Comparison of ENCODE assay signal across 8 cellular contexts in the genomic region with DNA sequence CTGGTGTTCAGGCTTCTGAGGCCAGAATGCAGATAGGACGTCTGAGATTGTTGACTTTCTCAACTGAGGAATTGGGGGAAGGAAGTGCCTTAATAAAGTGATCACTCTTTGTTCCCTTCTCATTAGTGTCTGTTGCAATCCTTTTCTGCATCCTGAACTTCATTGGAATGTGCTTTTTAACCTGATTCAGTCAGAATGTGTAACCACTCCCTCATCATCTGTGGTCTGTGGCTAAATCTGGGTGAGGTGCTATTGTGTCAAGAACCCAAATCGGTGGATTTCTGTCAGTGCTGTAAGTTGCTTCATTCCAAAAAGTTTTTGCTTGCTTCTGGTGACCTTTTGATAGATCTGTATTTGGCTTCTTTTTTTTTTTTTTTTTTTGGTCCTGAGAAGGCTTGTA. TPM values are rescaled to one million over a fixed set of nuclear protein-coding genes. Genes with fewer than 3 reads are reported as not detected.
DNase-seq lines count a peak whose midpoint lies in the region; ATAC-seq and TF ChIP-seq lines count a peak whose summit lies in the region.

No MANE protein-coding gene starts in this region.

- no peak overlapping the region for H3K4me3 ChIP-seq in SJSA1
- H3K4me3 ChIP-seq in vagina, result no peak overlapping the region
- no peak overlapping the region for H3K4me3 ChIP-seq in esophagus muscularis mucosa

- H3K4me1 ChIP-seq in SJSA1 (replicated peaks) (peaks cover 34% of the 10 kb centered on the region), vagina (peaks cover 24% of the 10 kb centered on the region), esophagus muscularis mucosa (peaks cover 21 to 33% (median 28%) of the 10 kb centered on the region in 4 donors)

- H3K27ac Mint-ChIP-seq in activated T-cell treated with anti-CD3 and anti-CD28 coated beads, Interleukin-2, amount 50 U/mL, for 72 hours, result peak overlapping the region; percentile 44
- peak overlapping the region; percentile 81 for H3K27ac Mint-ChIP-seq in stimulated activated naive CD8-positive, alpha-beta T cell treated with anti-CD3 and anti-CD28 coated beads, Interleukin-15, Interleukin-2, amounts not matched to agents 100 ng/mL and 50 ng/mL, for 24 hours

- H3K9me3 ChIP-seq in SJSA1 (replicated peaks), result no peaks in the 10 kb centered on the region
- no peaks in the 10 kb centered on the region for H3K9me3 ChIP-seq in vagina
- H3K9me3 ChIP-seq in esophagus muscularis mucosa, result no peaks in the 10 kb centered on the region

- DNase-seq in activated T-cell treated with anti-CD3 and anti-CD28 coated beads, Interleukin-2, amount 50 U/mL, for 72 hours, result peak; percentile 44 to 45
- no peak for DNase-seq in activated T-cell treated with anti-CD3 and anti-CD28 coated beads for 4 hours
- peak in 1 of 2 experiments; percentile 53 for DNase-seq in SJSA1 (ENCODE audit: low read depth in 1 of 2, low spot score in 2 of 2)
- DNase-seq in vagina (ENCODE audit: extremely low spot score in 2 of 2), result no peak
- DNase-seq in esophagus muscularis mucosa (ENCODE audit: extremely low spot score), result no peak
- DNase-seq in HK-2 (ENCODE audit: unreplicated experiment), result no peak

- 31% methylated on average over 2 of the region's 2 CpGs for WGBS in esophagus muscularis mucosa

- peak overlapping the region; percentile 42 to 44 for H3K4me3 Mint-ChIP-seq in activated T-cell treated with anti-CD3 and anti-CD28 coated beads, Interleukin-2, amount 50 U/mL, for 72 hours
- peak overlapping the region; percentile 2 for H3K4me3 Mint-ChIP-seq in stimulated activated naive CD8-positive, alpha-beta T cell treated with anti-CD3 and anti-CD28 coated beads, Interleukin-15, Interleukin-2, amounts not matched to agents 100 ng/mL and 50 ng/mL, for 24 hours

- peaks cover 97% of the 10 kb centered on the region for H3K36me3 ChIP-seq in SJSA1
- peaks cover 7 to 74% of the 10 kb centered on the region in 2 donors for H3K36me3 ChIP-seq in vagina
- H3K36me3 ChIP-seq in esophagus muscularis mucosa, result peaks cover 65 to 92% (median 81%) of the 10 kb centered on the region in 4 donors

- peak; percentile 46 to 57 for ATAC-seq in activated T-cell treated with anti-CD3 and anti-CD28 coated beads, Interleukin-2, amount 50 U/mL, for 72 hours (replicated peaks in 1 of 2)
- peak; percentile 32 for ATAC-seq in esophagus mucosa

- H3K27me3 ChIP-seq in SJSA1 (replicated peaks) (no peaks in the 10 kb centered on the region), vagina (no peaks in the 10 kb centered on the region), esophagus muscularis mucosa (no peaks in the 10 kb centered on the region)

- peaks cover 71% of the 10 kb centered on the region for H3K4me1 Mint-ChIP-seq in activated T-cell treated with anti-CD3 and anti-CD28 coated beads, Interleukin-2, amount 50 U/mL, for 72 hours (ENCODE audit: low read depth)
- H3K4me1 Mint-ChIP-seq in stimulated activated naive CD8-positive, alpha-beta T cell treated with anti-CD3 and anti-CD28 coated beads, Interleukin-15, Interleukin-2, amounts not matched to agents 100 ng/mL and 50 ng/mL, for 24 hours (ENCODE audit: low read depth), result peaks cover 64% of the 10 kb centered on the region

- TF ChIP-seq CTCF in vagina (IDR thresholded peaks at IDR 0.05), result no peak
- no peak for TF ChIP-seq CTCF in esophagus muscularis mucosa (IDR thresholded peaks at IDR 0.05)

- TF ChIP-seq POLR2A in vagina (IDR thresholded peaks at IDR 0.05), result no peak
- TF ChIP-seq POLR2A in esophagus muscularis mucosa (IDR thresholded peaks at IDR 0.05; ENCODE audit: low read depth), result no peak

- peak overlapping the region; percentile 28 for H3K27ac ChIP-seq in SJSA1
- no peak overlapping the region for H3K27ac ChIP-seq in vagina
- H3K27ac ChIP-seq in esophagus muscularis mucosa (replicated peaks in 1 of 4), result peak overlapping the region in 2 of 4 donors; percentile 6 to 54

- no peak for TF ChIP-seq EP300 in esophagus muscularis mucosa (IDR thresholded peaks at IDR 0.05)

- no peaks in the 10 kb centered on the region for H3K27me3 Mint-ChIP-seq in activated T-cell treated with anti-CD3 and anti-CD28 coated beads, Interleukin-2, amount 50 U/mL, for 72 hours (ENCODE audit: low read depth)
- H3K27me3 Mint-ChIP-seq in stimulated activated naive CD8-positive, alpha-beta T cell treated with anti-CD3 and anti-CD28 coated beads, Interleukin-15, Interleukin-2, amounts not matched to agents 100 ng/mL and 50 ng/mL, for 24 hours, result no peaks in the 10 kb centered on the region

- H3K36me3 Mint-ChIP-seq in activated T-cell treated with anti-CD3 and anti-CD28 coated beads, Interleukin-2, amount 50 U/mL, for 72 hours (ENCODE audit: insufficient read depth in 2 of 2), result peaks cover 13 to 45% of the 10 kb centered on the region in 2 donors
- H3K36me3 Mint-ChIP-seq in stimulated activated naive CD8-positive, alpha-beta T cell treated with anti-CD3 and anti-CD28 coated beads, Interleukin-15, Interleukin-2, amounts not matched to agents 100 ng/mL and 50 ng/mL, for 24 hours (ENCODE audit: low read depth), result peaks cover 71% of the 10 kb centered on the region

- H3K9me3 Mint-ChIP-seq in activated T-cell treated with anti-CD3 and anti-CD28 coated beads, Interleukin-2, amount 50 U/mL, for 72 hours, result no peaks in the 10 kb centered on the region
- no peaks in the 10 kb centered on the region for H3K9me3 Mint-ChIP-seq in stimulated activated naive CD8-positive, alpha-beta T cell treated with anti-CD3 and anti-CD28 coated beads, Interleukin-15, Interleukin-2, amounts not matched to agents 100 ng/mL and 50 ng/mL, for 24 hours

- intact Hi-C loops in vagina (cut with DNase I) (no loop called here), esophagus muscularis mucosa (cut with DNase I) (no loop called here)

RNA-seq across cellular contexts. Expression of gene ARID1A, which starts 38.2 kb away (rescaled TPM):
- 10 to 100 TPM; 95.1 to 97.3 TPM for total RNA-seq in activated T-cell treated with anti-CD3 and anti-CD28 coated beads, Interleukin-2, amount 50 U/mL, for 72 hours
- total RNA-seq in SJSA1 (2014; rRNA removed; shearing (Covaris generic)), result 22.2 and 23.4 TPM in 2 replicates
- 44.3 TPM for total RNA-seq in esophagus mucosa
- 91.6 TPM for total RNA-seq in vagina
- total RNA-seq in esophagus muscularis mucosa, result 10 to 100 TPM; 36.8 to 76.2 (median 44.5) TPM

RNA-seq across cellular contexts. Expression of gene PIGV, which starts 53.8 kb away (rescaled TPM):
- total RNA-seq in activated T-cell treated with anti-CD3 and anti-CD28 coated beads, Interleukin-2, amount 50 U/mL, for 72 hours, result 10 to 100 TPM; 19.4 to 20.0 TPM
- total RNA-seq in SJSA1 (2014; rRNA removed; shearing (Covaris generic)), result 10.2 and 21.3 TPM in 2 replicates
- total RNA-seq in esophagus mucosa (9.4 TPM), vagina (8.1 TPM), esophagus muscularis mucosa (10 to 100 TPM; 11.8 to 15.2 (median 13.7) TPM)

Comparison
In these comparisons a context has a peak if more than half of its experiments do, and no peak if none do; other contexts are left out.
1. DNase-seq: peak in activated T-cell treated with anti-CD3 and anti-CD28 coated beads, Interleukin-2, amount 50 U/mL, for 72 hours (2 of 2); none in activated T-cell treated with anti-CD3 and anti-CD28 coated beads for 4 hours (single experiment), vagina (0 of 2), esophagus muscularis mucosa (single experiment) and HK-2 (single experiment).